8 cellular contexts compared by ENCODE assay signal in the genomic region with DNA sequence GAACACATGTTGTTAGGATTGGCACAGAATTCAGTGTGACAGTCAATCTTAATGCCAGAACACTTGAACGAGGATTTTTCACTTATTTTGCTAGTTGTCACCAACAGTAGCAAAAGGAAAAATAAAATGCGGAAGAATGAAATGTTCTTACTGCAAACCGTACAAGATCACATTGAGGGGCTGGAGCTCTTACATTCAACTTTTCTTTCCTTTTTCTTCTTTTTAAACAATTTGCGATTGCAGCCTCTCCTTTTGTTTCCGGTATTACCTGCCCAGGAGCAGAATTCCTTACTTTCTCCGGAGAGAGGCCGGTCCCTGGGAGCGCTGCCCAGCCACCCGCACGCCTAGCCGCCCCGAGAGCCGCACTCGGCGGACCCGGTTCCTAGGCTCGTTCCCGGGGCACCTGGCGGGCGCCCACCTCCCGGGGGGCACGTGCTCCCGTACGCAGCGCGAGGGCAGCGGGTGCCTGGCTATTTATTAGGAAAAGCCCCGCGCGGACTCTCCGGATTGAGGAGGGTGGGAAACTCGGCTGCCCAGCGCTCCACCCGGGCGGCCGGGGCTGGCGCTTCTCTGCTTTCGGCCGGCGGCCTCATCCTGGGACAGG. TPM values are rescaled to one million over a fixed set of nuclear protein-coding genes. Genes with fewer than 3 reads are reported as not detected.
DNase-seq lines count a peak whose midpoint lies in the region; ATAC-seq, FAIRE-seq and TF ChIP-seq lines count a peak whose summit lies in the region.

No MANE protein-coding gene starts in this region.

- peak overlapping the region; percentile 92 for H3K4me3 Mint-ChIP-seq in neural crest cell

- peak overlapping the region; percentile 95 for H3K27ac ChIP-seq in endothelial cell of umbilical vein (ENCODE audit: insufficient read depth, low read depth, low read length)

- peak overlapping the region; percentile 98 for H3K4me2 ChIP-seq in endothelial cell of umbilical vein (ENCODE audit: insufficient read depth, low read length)

- no peaks in the 10 kb centered on the region for H3K9me1 ChIP-seq in endothelial cell of umbilical vein (replicated peaks; ENCODE audit: control insufficient read depth, extremely low read depth, insufficient read depth, low read length)

- H3K36me3 Mint-ChIP-seq in neural crest cell (ENCODE audit: low read depth): no peaks in the 10 kb centered on the region

- CTCF ChIA-PET in HEK293T (lab: Yijun Ruan, JAX) (no interaction called here), endothelial cell of umbilical vein (lab: Charles Lee) (interaction anchor here (0.5 to 3.6 kb wide), 8 partner anchors 11 to 424 kb away, joined by 3 to 22 read pairs (median 8); a partner anchor contains a TSS)

- intact Hi-C loops in endothelial cell of umbilical vein (cut with micrococcal nuclease): loop anchor here (1.0 to 10.0 kb wide), 8 partner anchors 41 to 991 kb away; a partner anchor contains a TSS

- peak; percentile 8 for DNase-seq in GF-D8 (lab: John Stamatoyannopoulos, UW)
- DNase-seq in HEK293T (ENCODE audit: extremely low spot score): no peak
- peak; percentile 21 for DNase-seq in RKO (ENCODE audit: low spot score)
- peak; percentile 50 for DNase-seq in endothelial cell of umbilical vein (ENCODE audit: low read depth, low spot score)
- no peak for DNase-seq in neural crest cell (ENCODE audit: low read depth, low spot score)
- no peak for DNase-seq in HT-29 (ENCODE audit: low spot score)
- no peak for DNase-seq in activated effector memory CD4-positive, alpha-beta T cell treated with Interleukin-2 at 50 U/mL for 16 hours

- dilution Hi-C loops in endothelial cell of umbilical vein (cut with MboI; ENCODE audit: extremely low pct_ligation_motif_present, low sequenced_read_pairs): no loop called here

- POLR2A ChIA-PET in HEK293T (lab: Yijun Ruan, JAX) (interaction anchor here (0.6 to 2.3 kb wide), 18 partner anchors 12 to 177 kb away, joined by 3 to 18 read pairs (median 4); a partner anchor contains a TSS), endothelial cell of umbilical vein (lab: Charles Lee) (interaction anchor here (0.6 to 1.0 kb wide), 2 partner anchors 107 to 617 kb away, joined by 3 read pairs; no protein-coding TSS in a partner anchor)

- H4K20me1 ChIP-seq in endothelial cell of umbilical vein (replicated peaks; ENCODE audit: control insufficient read depth, extremely low read depth, insufficient read depth, low read length): peaks cover 3% of the 10 kb centered on the region

- H3K27ac Mint-ChIP-seq in neural crest cell (ENCODE audit: unreplicated experiment): peak overlapping the region; percentile 62

- TF ChIP-seq CTCF in endothelial cell of umbilical vein (IDR thresholded peaks at IDR 0.05; ENCODE audit: extremely low read depth in 1 of 2, insufficient read depth in 1 of 2, low read depth in 1 of 2, low read length in 2 of 2) (no peak), neural crest cell (conservative IDR thresholded peaks at IDR 0.05) (no peak)

- no peak for TF ChIP-seq POLR2A in endothelial cell of umbilical vein (IDR thresholded peaks at IDR 0.05; ENCODE audit: low read depth, low read length)

- peaks cover 18% of the 10 kb centered on the region for H3K4me1 ChIP-seq in endothelial cell of umbilical vein (ENCODE audit: control insufficient read depth, extremely low read depth, insufficient read depth, low read length)

- peak overlapping the region; percentile 85 for H3K9ac ChIP-seq in endothelial cell of umbilical vein (replicated peaks; ENCODE audit: extremely low read depth, insufficient read depth, low read length)

- peak; percentile 33 for FAIRE-seq in endothelial cell of umbilical vein (lab: Jason Lieb, UNC)

- H3K9me3 ChIP-seq in endothelial cell of umbilical vein (replicated peaks; ENCODE audit: control insufficient read depth, insufficient read depth, low read length): no peaks in the 10 kb centered on the region

- peaks cover 30% of the 10 kb centered on the region for H3K79me2 ChIP-seq in endothelial cell of umbilical vein (ENCODE audit: control insufficient read depth, insufficient read depth, low read length)

- H3K27me3 ChIP-seq in endothelial cell of umbilical vein (ENCODE audit: control insufficient read depth in 2 of 2, insufficient read depth in 2 of 2, low read length in 2 of 2): no peaks in the 10 kb centered on the region

- H3K27me3 Mint-ChIP-seq in neural crest cell (ENCODE audit: low read depth): peaks cover 3% of the 10 kb centered on the region

- H3K4me3 ChIP-seq in endothelial cell of umbilical vein (replicated peaks in 1 of 3; ENCODE audit: insufficient read depth in 1 of 3, low read depth in 1 of 3, low read length in 3 of 3): peak overlapping the region; percentile 44 to 83 (median 79)

- peak overlapping the region; percentile 41 for H2AFZ ChIP-seq in endothelial cell of umbilical vein (ENCODE audit: low read depth, low read length)

- H3K36me3 ChIP-seq in endothelial cell of umbilical vein (ENCODE audit: control insufficient read depth in 2 of 2, extremely low read depth in 1 of 2, insufficient read depth in 2 of 2, low read length in 2 of 2): no peaks in the 10 kb centered on the region

- TSS peak; percentile 59 for BruUV-seq in endothelial cell of umbilical vein (replicated peaks; lab: Mats Ljungman, UMichigan)

- H3K4me1 Mint-ChIP-seq in neural crest cell: peaks cover 41% of the 10 kb centered on the region

- ATAC-seq in HG03159 (IDR thresholded peaks at IDR 0.05; ENCODE audit: unreplicated experiment): no peak

- no peaks in the 10 kb centered on the region for H3K9me3 Mint-ChIP-seq in neural crest cell

TF ChIP-seq in HEK293T, 16 proteins besides CTCF, POLR2A, EP300 and RAD21:
- TF ChIP-seq L3MBTL2 (conservative IDR thresholded peaks at IDR 0.05): peak; percentile 56
- no peak for TF ChIP-seq ARNT (IDR thresholded peaks at IDR 0.05)
- TF ChIP-seq FOXK2 (IDR thresholded peaks at IDR 0.05): no peak
- TF ChIP-seq, protein P1, sequence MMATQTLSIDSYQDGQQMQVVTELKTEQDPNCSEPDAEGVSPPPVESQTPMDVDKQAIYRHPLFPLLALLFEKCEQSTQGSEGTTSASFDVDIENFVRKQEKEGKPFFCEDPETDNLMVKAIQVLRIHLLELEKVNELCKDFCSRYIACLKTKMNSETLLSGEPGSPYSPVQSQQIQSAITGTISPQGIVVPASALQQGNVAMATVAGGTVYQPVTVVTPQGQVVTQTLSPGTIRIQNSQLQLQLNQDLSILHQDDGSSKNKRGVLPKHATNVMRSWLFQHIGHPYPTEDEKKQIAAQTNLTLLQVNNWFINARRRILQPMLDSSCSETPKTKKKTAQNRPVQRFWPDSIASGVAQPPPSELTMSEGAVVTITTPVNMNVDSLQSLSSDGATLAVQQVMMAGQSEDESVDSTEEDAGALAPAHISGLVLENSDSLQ (IDR thresholded peaks at IDR 0.05): no peak

TF ChIP-seq in endothelial cell of umbilical vein, 7 proteins besides CTCF, POLR2A, EP300 and RAD21:
- TF ChIP-seq FOS (IDR thresholded peaks at IDR 0.05; ENCODE audit: borderline replicate concordance, insufficient read depth, low read length) (peak; percentile 80), JUN (IDR thresholded peaks at IDR 0.05; ENCODE audit: borderline replicate concordance, insufficient read depth, insufficient read length, low read depth) (no peak)

RNA-seq across cellular contexts. Expression of a gene that starts 1.2 kb away (rescaled TPM):
- total RNA-seq in endothelial cell of umbilical vein (88.1 and 92.7 TPM in 2 replicates), neural crest cell (109 and 110 TPM in 2 replicates)
- polyA plus RNA-seq in endothelial cell of umbilical vein: 36.4 and 50.8 TPM in 2 replicates
- 57.1 and 61.1 TPM in 2 replicates for polyA plus RNA-seq in endothelial cell of umbilical vein (2011; cell fraction: cytosol; rRNA removed)
- polyA plus RNA-seq in endothelial cell of umbilical vein (2011; cell fraction: nucleus; rRNA removed): 40.9 and 43.2 TPM in 2 replicates
- polyA plus RNA-seq in endothelial cell of umbilical vein (2012): 82.2 and 93.2 TPM in 2 replicates
- 26.3 and 39.4 TPM in 2 replicates for polyA minus RNA-seq in endothelial cell of umbilical vein
- 17.1 TPM for polyA minus RNA-seq in endothelial cell of umbilical vein (2011; cell fraction: cytosol; rRNA and poly(A)+ RNA removed)
- polyA minus RNA-seq in endothelial cell of umbilical vein (2011; cell fraction: nucleus; rRNA and poly(A)+ RNA removed): 50.9 and 53.5 TPM in 2 replicates
- 38.6 and 62.2 TPM in 2 replicates for total RNA-seq in HT-29 (2014; rRNA removed; shearing (Covaris generic))

Comparison
In these comparisons a context has a peak if more than half of its experiments do, and no peak if none do; other contexts are left out.
1. DNase-seq: peak in GF-D8 (single experiment), RKO (single experiment) and endothelial cell of umbilical vein (single experiment); none in HEK293T (single experiment), neural crest cell (single experiment), HT-29 (single experiment) and activated effector memory CD4-positive, alpha-beta T cell treated with Interleukin-2 at 50 U/mL for 16 hours (single experiment).